In the genomic region with DNA sequence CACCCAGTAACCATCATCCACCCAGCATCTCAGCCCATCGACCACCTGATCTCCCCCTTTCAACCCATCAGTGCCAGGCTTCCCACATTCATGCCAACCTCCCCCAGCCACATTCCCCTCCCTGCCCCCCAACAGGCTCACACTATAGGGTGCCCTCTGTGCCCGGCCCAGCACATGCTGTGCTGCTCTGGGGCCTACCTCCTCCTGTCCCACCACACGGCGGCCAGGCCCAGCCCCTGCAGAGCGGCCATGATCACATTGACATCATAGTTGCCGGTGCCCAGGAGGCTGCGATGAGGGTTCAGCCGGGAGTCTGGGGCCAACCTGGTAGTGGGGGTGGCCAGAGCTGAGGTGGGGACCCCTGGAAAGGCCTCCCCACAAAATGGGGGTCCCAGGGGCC, we compare ENCODE assay signal across 1 cellular context.
TF ChIP-seq lines count a peak whose summit lies in the region.

No MANE protein-coding gene starts in this region.

TF ChIP-seq in HEK293, 187 proteins besides CTCF, POLR2A, EP300 and RAD21 (continued from another document):
- TF ChIP-seq, protein P1, sequence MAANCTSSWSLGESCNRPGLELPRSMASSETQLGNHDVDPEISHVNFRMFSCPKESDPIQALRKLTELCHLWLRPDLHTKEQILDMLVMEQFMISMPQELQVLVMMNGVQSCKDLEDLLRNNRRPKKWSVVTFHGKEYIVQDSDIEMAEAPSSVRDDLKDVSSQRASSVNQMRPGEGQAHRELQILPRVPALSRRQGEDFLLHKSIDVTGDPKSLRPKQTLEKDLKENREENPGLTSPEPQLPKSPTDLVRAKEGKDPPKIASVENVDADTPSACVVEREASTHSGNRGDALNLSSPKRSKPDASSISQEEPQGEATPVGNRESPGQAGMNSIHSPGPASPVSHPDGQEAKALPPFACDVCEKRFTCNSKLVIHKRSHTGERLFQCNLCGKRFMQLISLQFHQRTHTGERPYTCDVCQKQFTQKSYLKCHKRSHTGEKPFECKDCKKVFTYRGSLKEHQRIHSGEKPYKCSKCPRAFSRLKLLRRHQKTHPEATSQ (tag by site-specific recombination; IDR thresholded peaks at IDR 0.05) = no peak
- TF ChIP-seq ZNF335 (tag by site-specific recombination; conservative IDR thresholded peaks at IDR 0.05) (no peak), ZNF670 (tag by site-specific recombination; IDR thresholded peaks at IDR 0.05; ENCODE audit: low read depth) (no peak), ZSCAN16 (tag by site-specific recombination; IDR thresholded peaks at IDR 0.05) (no peak), ZNF530 (tag by site-specific recombination; IDR thresholded peaks at IDR 0.05; ENCODE audit: low read depth) (no peak), ZNF416 (tag by site-specific recombination; IDR thresholded peaks at IDR 0.05) (no peak), ZNF433 (tag by site-specific recombination; IDR thresholded peaks at IDR 0.05; ENCODE audit: low read depth) (no peak), MZF1 (tag by site-specific recombination; IDR thresholded peaks at IDR 0.05; ENCODE audit: borderline replicate concordance) (no peak), ZNF266 (tag by site-specific recombination; IDR thresholded peaks at IDR 0.05; ENCODE audit: low read depth) (no peak), ZNF610 (tag by site-specific recombination; IDR thresholded peaks at IDR 0.05; ENCODE audit: borderline replicate concordance) (no peak), ZNF223 (tag by site-specific recombination; IDR thresholded peaks at IDR 0.05) (no peak), ZNF624 (tag by site-specific recombination; IDR thresholded peaks at IDR 0.05) (no peak), ZNF560 (tag by site-specific recombination; IDR thresholded peaks at IDR 0.05; ENCODE audit: borderline replicate concordance) (no peak)
- TF ChIP-seq, protein P2, sequence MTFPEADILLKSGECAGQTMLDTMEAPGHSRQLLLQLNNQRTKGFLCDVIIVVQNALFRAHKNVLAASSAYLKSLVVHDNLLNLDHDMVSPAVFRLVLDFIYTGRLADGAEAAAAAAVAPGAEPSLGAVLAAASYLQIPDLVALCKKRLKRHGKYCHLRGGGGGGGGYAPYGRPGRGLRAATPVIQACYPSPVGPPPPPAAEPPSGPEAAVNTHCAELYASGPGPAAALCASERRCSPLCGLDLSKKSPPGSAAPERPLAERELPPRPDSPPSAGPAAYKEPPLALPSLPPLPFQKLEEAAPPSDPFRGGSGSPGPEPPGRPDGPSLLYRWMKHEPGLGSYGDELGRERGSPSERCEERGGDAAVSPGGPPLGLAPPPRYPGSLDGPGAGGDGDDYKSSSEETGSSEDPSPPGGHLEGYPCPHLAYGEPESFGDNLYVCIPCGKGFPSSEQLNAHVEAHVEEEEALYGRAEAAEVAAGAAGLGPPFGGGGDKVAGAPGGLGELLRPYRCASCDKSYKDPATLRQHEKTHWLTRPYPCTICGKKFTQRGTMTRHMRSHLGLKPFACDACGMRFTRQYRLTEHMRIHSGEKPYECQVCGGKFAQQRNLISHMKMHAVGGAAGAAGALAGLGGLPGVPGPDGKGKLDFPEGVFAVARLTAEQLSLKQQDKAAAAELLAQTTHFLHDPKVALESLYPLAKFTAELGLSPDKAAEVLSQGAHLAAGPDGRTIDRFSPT (tag by site-specific recombination; IDR thresholded peaks at IDR 0.05) = peak; percentile 72
